Comparison of ENCODE assay signal across 11 cellular contexts in the genomic region with DNA sequence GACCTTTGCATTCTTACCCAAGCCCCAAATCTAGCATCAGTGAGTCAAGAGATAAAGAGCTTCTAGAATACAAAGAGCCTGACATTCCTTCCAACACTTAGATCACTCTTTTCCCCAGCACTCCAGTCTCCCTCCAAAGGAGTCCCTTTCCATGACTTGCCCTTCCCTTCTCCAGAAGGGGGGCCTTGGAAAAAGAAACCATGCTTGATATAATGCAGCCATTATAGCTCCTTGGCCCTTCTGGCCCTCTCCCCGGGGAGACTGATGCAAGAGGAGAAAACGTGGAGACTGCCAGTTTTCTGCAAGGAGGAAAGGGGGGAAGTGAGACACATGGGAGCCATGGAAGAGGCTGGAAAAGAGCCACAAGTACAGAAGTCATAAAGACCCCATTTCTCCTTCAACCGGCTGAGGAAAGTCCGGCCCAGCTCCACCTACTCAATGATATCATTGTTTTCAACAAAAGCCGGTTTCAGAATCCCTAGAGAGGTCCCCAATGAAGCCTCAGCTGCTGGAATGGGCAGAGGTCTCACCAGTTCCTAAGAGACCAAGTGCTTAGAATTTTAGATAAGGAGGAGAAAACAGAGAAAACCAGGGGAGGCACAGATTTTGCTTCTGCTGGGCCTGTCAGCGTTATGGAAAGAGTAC. TPM values are rescaled to one million over a fixed set of nuclear protein-coding genes. Genes with fewer than 3 reads are reported as not detected.
A peak's percentile ranks its signal among the peaks of the same experiment; 100 is the strongest.
DNase-seq lines count a peak whose midpoint lies in the region; ATAC-seq and TF ChIP-seq lines count a peak whose summit lies in the region.
"Had no signal": no experiment of that assay in that cellular context is flagged by ENCODE, and none has a peak within 500 bp of the region (broad histone marks: within the 10 kb centered on the region; RNA-seq: fewer than 3 reads in every experiment).

No MANE protein-coding gene starts in this region.

- in situ Hi-C loops in GM13977 (cut with MboI; ENCODE audit: low pct_unique_long_range_greater_than_20kb, low sequenced_read_pairs, unreplicated experiment): no loop called here

- intact Hi-C loops in activated CD4-positive, alpha-beta T cell treated with anti-CD3 and anti-CD28 coated beads, Interleukin-2, amount 10 ng/mL, durations not matched to agents 24 days and 14 days (cut with micrococcal nuclease): no loop called here
- intact Hi-C loops in left ventricle myocardium inferior (cut with micrococcal nuclease) (no loop called here), stomach (cut with DNase I; ENCODE audit: low total_unique reads) (no loop called here)

- H3K9me3 ChIP-seq in left ventricle myocardium inferior (replicated peaks): no peaks in the 10 kb centered on the region
- H3K9me3 ChIP-seq in stomach: no peaks in the 10 kb centered on the region

- 58 to 76% (median 65%) methylated on average over 6 of the region's 6 CpGs for WGBS in stomach, 5 donors

- H3K27me3 Mint-ChIP-seq in activated CD4-positive, alpha-beta T cell treated with anti-CD3 and anti-CD28 coated beads, Interleukin-2, amount 10 ng/mL, durations not matched to agents 24 days and 14 days: no peaks in the 10 kb centered on the region
- H3K27me3 Mint-ChIP-seq in activated naive CD8-positive, alpha-beta T cell treated with anti-CD3 and anti-CD28 coated beads, Interleukin-2, amount 50 U/mL, for 24 hours: no peaks in the 10 kb centered on the region

- H3K4me1 ChIP-seq in left ventricle myocardium inferior: peaks cover 92% of the 10 kb centered on the region
- H3K4me1 ChIP-seq in stomach: peaks cover 32 to 96% (median 68%) of the 10 kb centered on the region in 4 donors

- no peak for ATAC-seq in activated naive CD8-positive, alpha-beta T cell treated with anti-CD3 and anti-CD28 coated beads, Interleukin-2, amount 50 U/mL, for 24 hours
- ATAC-seq in HG03139 (IDR thresholded peaks at IDR 0.05; ENCODE audit: unreplicated experiment): no peak

- H3K4me3 Mint-ChIP-seq in activated CD4-positive, alpha-beta T cell treated with anti-CD3 and anti-CD28 coated beads, Interleukin-2, amount 10 ng/mL, durations not matched to agents 24 days and 14 days: peak overlapping the region; percentile 76
- no peak overlapping the region for H3K4me3 Mint-ChIP-seq in activated naive CD8-positive, alpha-beta T cell treated with anti-CD3 and anti-CD28 coated beads, Interleukin-2, amount 50 U/mL, for 24 hours

- no peak for TF ChIP-seq POLR2A in stomach (IDR thresholded peaks at IDR 0.05)

- no peak for DNase-seq in activated CD4-positive, alpha-beta T cell treated with anti-CD3 and anti-CD28 coated beads, Interleukin-2, amount 10 ng/mL, durations not matched to agents 24 days and 14 days
- no peak for DNase-seq in activated CD4-positive, alpha-beta T cell treated with anti-CD3 and anti-CD28 coated beads for 4 hours
- DNase-seq in activated naive CD8-positive, alpha-beta T cell treated with anti-CD3 and anti-CD28 coated beads, Interleukin-2, amount 50 U/mL, for 24 hours: no peak
- DNase-seq in left ventricle myocardium inferior (peak; percentile 62), stomach (no peak), GM13977 (ENCODE audit: low spot score) (no peak), NCI-H2107 (lab: John Stamatoyannopoulos, UW) (no peak)
- DNase-seq: activated naive CD4-positive, alpha-beta T cell treated with anti-CD3 and anti-CD28 coated beads, Interleukin-2, amount 50 U/mL, for 16 hours; stimulated activated naive CD4-positive, alpha-beta T cell had no signal

- no peak for TF ChIP-seq EP300 in stomach (IDR thresholded peaks at IDR 0.05)

- peaks cover 94% of the 10 kb centered on the region for H3K4me1 Mint-ChIP-seq in activated CD4-positive, alpha-beta T cell treated with anti-CD3 and anti-CD28 coated beads, Interleukin-2, amount 10 ng/mL, durations not matched to agents 24 days and 14 days
- peaks cover 79% of the 10 kb centered on the region for H3K4me1 Mint-ChIP-seq in activated naive CD8-positive, alpha-beta T cell treated with anti-CD3 and anti-CD28 coated beads, Interleukin-2, amount 50 U/mL, for 24 hours

- H3K9me3 Mint-ChIP-seq in activated CD4-positive, alpha-beta T cell treated with anti-CD3 and anti-CD28 coated beads, Interleukin-2, amount 10 ng/mL, durations not matched to agents 24 days and 14 days: peaks cover 7% of the 10 kb centered on the region
- no peaks in the 10 kb centered on the region for H3K9me3 Mint-ChIP-seq in activated naive CD8-positive, alpha-beta T cell treated with anti-CD3 and anti-CD28 coated beads, Interleukin-2, amount 50 U/mL, for 24 hours

- H3K4me3 ChIP-seq in left ventricle myocardium inferior (no peak overlapping the region), stomach (no peak overlapping the region)

- peak overlapping the region; percentile 97 for H3K27ac Mint-ChIP-seq in activated CD4-positive, alpha-beta T cell treated with anti-CD3 and anti-CD28 coated beads, Interleukin-2, amount 10 ng/mL, durations not matched to agents 24 days and 14 days
- H3K27ac Mint-ChIP-seq in activated naive CD8-positive, alpha-beta T cell treated with anti-CD3 and anti-CD28 coated beads, Interleukin-2, amount 50 U/mL, for 24 hours: peak overlapping the region; percentile 3

- peaks cover 75% of the 10 kb centered on the region for H3K36me3 Mint-ChIP-seq in activated CD4-positive, alpha-beta T cell treated with anti-CD3 and anti-CD28 coated beads, Interleukin-2, amount 10 ng/mL, durations not matched to agents 24 days and 14 days (ENCODE audit: low read depth)
- H3K36me3 Mint-ChIP-seq in activated naive CD8-positive, alpha-beta T cell treated with anti-CD3 and anti-CD28 coated beads, Interleukin-2, amount 50 U/mL, for 24 hours (ENCODE audit: low read depth): peaks cover 2% of the 10 kb centered on the region

- H3K36me3 ChIP-seq in left ventricle myocardium inferior (no peaks in the 10 kb centered on the region), stomach (no peaks in the 10 kb centered on the region)

- TF ChIP-seq CTCF in left ventricle myocardium inferior (IDR thresholded peaks at IDR 0.05; ENCODE audit: borderline replicate concordance) (no peak), stomach (IDR thresholded peaks at IDR 0.05) (no peak), GM13977 (IDR thresholded peaks at IDR 0.05; ENCODE audit: extremely low read depth, insufficient read depth, missing control alignments) (no peak)

- H3K27me3 ChIP-seq in left ventricle myocardium inferior (ENCODE audit: low read depth) (no peaks in the 10 kb centered on the region), stomach (no peaks in the 10 kb centered on the region)

- peak overlapping the region; percentile 68 for H3K27ac ChIP-seq in left ventricle myocardium inferior (replicated peaks)
- H3K27ac ChIP-seq in stomach: peak overlapping the region in 4 of 5 donors; percentile 76 to 86 (median 84)
- H3K27ac ChIP-seq: VCaP had no signal

RNA-seq across cellular contexts. Expression of gene ADAM19, which starts 29.0 kb away (rescaled TPM):
- total RNA-seq in activated CD4-positive, alpha-beta T cell treated with anti-CD3 and anti-CD28 coated beads, Interleukin-2, amount 10 ng/mL, durations not matched to agents 24 days and 14 days: 232 TPM in 2 replicates
- total RNA-seq in left ventricle myocardium inferior: 17.7 TPM
- total RNA-seq in stomach: 10 to 100 TPM in 3 of 5 donors, 1 to 10 TPM in 2; 1.2 to 42.8 (median 13.3) TPM
- polyA plus RNA-seq in stomach: 1 to 10 TPM; 3.3 to 4.1 (median 3.4) TPM
